In genomic region chr5:52956915-52957747, GRCh38 we compare ENCODE assay signal across 17 cellular contexts. TPM values are rescaled to one million over a fixed set of nuclear protein-coding genes. Genes with fewer than 3 reads are reported as not detected.
A peak's percentile ranks its signal among the peaks of the same experiment; 100 is the strongest.
DNase-seq lines count a peak whose midpoint lies in the region; ATAC-seq, FAIRE-seq and TF ChIP-seq lines count a peak whose summit lies in the region.
"Had no signal": no experiment of that assay in that cellular context is flagged by ENCODE, and none has a peak within 500 bp of the region (broad histone marks: within the 10 kb centered on the region; RNA-seq: fewer than 3 reads in every experiment).

No MANE protein-coding gene starts in this region.

- H3K36me3 ChIP-seq in kidney (ENCODE audit: control insufficient read depth in 1 of 2, insufficient read depth in 2 of 2, low read length in 2 of 2) = no peaks in the 10 kb centered on the region

- peaks cover 9% of the 10 kb centered on the region for H3K9me3 Mint-ChIP-seq in mesothelial cell of epicardium
- H3K9me3 Mint-ChIP-seq: activated T-helper 2 cell treated with anti-CD3 and anti-CD28 coated beads, Interferon-gamma antibody, Interleukin-2, Interleukin-4, amounts not matched to agents 10 μg/mL and 5 μg/mL and 100 μg/mL, durations not matched to agents 14 hours and 24 hours and 36 hours; immature natural killer cell had no signal

- ATAC-seq in GM21447 (IDR thresholded peaks at IDR 0.05; ENCODE audit: unreplicated experiment) (peak; percentile 70), HG03378 (IDR thresholded peaks at IDR 0.05; ENCODE audit: unreplicated experiment) (peak; percentile 74)
- ATAC-seq: Panc1 had no signal

- intact Hi-C loops in kidney (cut with DNase I) = loop anchor here (10.0 kb wide), 1 partner anchor 138 kb away; no protein-coding TSS in a partner anchor

- H3K27ac Mint-ChIP-seq in mesothelial cell of epicardium = no peak overlapping the region
- H3K27ac Mint-ChIP-seq: activated T-helper 2 cell treated with anti-CD3 and anti-CD28 coated beads, Interferon-gamma antibody, Interleukin-2, Interleukin-4, amounts not matched to agents 10 μg/mL and 5 μg/mL and 100 μg/mL, durations not matched to agents 14 hours and 24 hours and 36 hours; immature natural killer cell had no signal

- no peaks in the 10 kb centered on the region for H3K27me3 Mint-ChIP-seq in mesothelial cell of epicardium (ENCODE audit: low read depth)

- H3K4me1 Mint-ChIP-seq in mesothelial cell of epicardium = no peaks in the 10 kb centered on the region
- H3K4me1 Mint-ChIP-seq: immature natural killer cell had no signal

- no peak for DNase-seq in GM18507 (ENCODE audit: extremely low spot score, insufficient read length, low read depth)
- no peak for DNase-seq in kidney
- DNase-seq in NCI-H446 (lab: John Stamatoyannopoulos, UW) = no peak
- no peak for DNase-seq in H54 (ENCODE audit: insufficient read length, low spot score)
- no peak for DNase-seq in mesothelial cell of epicardium (ENCODE audit: low spot score in 2 of 2, unreplicated experiment in 2 of 2)
- DNase-seq in central memory CD4-positive, alpha-beta T cell = no peak
- DNase-seq: immature natural killer cell, midbrain, NCI-H146, NCI-H69, transverse colon had no signal

- TF ChIP-seq CTCF in kidney (IDR thresholded peaks at IDR 0.05; ENCODE audit: borderline replicate concordance, extremely low read depth, insufficient read depth) = no peak
- TF ChIP-seq CTCF in mesothelial cell of epicardium (IDR thresholded peaks at IDR 0.05; ENCODE audit: unreplicated experiment) = no peak

- no peak overlapping the region for H3K4me3 ChIP-seq in kidney (ENCODE audit: low read length in 2 of 2)
- H3K4me3 ChIP-seq: transverse colon had no signal

- no peaks in the 10 kb centered on the region for H3K36me3 Mint-ChIP-seq in mesothelial cell of epicardium
- H3K36me3 Mint-ChIP-seq: immature natural killer cell had no signal

- no peak overlapping the region for H3K4me3 Mint-ChIP-seq in mesothelial cell of epicardium
- H3K4me3 Mint-ChIP-seq: immature natural killer cell had no signal

- peaks cover 5 to 12% of the 10 kb centered on the region in 2 donors for H3K4me1 ChIP-seq in kidney (ENCODE audit: control insufficient read depth in 1 of 2, insufficient read depth in 1 of 2, low read depth in 1 of 2, low read length in 2 of 2)

- FAIRE-seq in GM18507 (lab: Jason Lieb, UNC) (peak; percentile 51), kidney (lab: Jason Lieb, UNC) (peak; percentile 93), H54 (lab: Jason Lieb, UNC) (no peak)
- FAIRE-seq: colon, G401.6 had no signal

- H3K27ac ChIP-seq in kidney (ENCODE audit: low read depth in 2 of 2, low read length in 2 of 2) = peak overlapping the region in 1 of 2 donors; percentile 36
- H3K27ac ChIP-seq: transverse colon had no signal

- no peaks in the 10 kb centered on the region for H3K9me3 ChIP-seq in kidney (ENCODE audit: control insufficient read depth in 1 of 2, low read length in 2 of 2)
- H3K9me3 ChIP-seq: transverse colon had no signal

- no peak overlapping the region for H3K9ac ChIP-seq in kidney (ENCODE audit: low read length in 2 of 2)

- TF ChIP-seq POLR2A in H54 (IDR thresholded peaks at IDR 0.05; ENCODE audit: low read depth, low read length) = no peak

RNA-seq across cellular contexts. Expression of gene ITGA2, which starts 32.0 kb away (rescaled TPM):
- total RNA-seq in kidney = 44.5 TPM
- 4.9 TPM for polyA plus RNA-seq in kidney (ENCODE audit: insufficient read depth, low read depth, low replicate concordance)
- total RNA-seq in mesothelial cell of epicardium = 4.1 to 4.7 TPM (median 4.1 TPM) in 3 replicates
- polyA plus RNA-seq: immature natural killer cell had no signal
